ENCODE assay signal across 10 cellular contexts in the genomic region with DNA sequence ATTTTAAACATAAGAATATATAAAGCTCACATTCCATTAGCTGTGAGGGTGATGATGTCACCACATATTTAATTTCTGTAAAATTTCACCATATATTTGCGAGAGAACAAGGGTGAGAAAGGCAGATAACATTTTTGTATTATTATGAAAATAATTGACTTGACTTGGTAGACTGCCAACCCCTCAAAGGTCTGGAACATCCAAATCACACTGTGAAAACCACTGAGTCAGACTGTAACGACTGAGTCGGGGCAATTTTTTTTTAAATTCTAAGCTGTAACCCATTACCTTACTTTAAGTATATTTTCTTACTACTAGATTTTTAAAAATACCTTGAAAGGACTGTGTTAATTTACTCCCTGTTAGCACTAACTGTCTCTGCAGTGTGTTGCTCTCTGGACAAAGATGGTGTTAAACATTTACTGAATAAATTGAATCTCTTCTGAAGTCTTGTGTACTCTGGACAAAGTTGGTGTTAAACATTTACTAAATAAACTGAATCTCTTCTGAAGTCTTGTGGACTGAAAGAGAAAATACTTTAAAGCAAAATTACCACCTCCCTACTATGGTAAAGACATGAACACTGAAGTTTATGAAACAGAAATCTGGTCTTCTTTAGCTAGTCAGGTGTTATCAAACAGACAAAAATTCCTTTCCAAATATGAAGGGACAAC. TPM values are rescaled to one million over a fixed set of nuclear protein-coding genes. Genes with fewer than 3 reads are reported as not detected.
DNase-seq lines count a peak whose midpoint lies in the region; ATAC-seq, FAIRE-seq and TF ChIP-seq lines count a peak whose summit lies in the region.
"Had no signal": no experiment of that assay in that cellular context is flagged by ENCODE, and none has a peak within 500 bp of the region (broad histone marks: within the 10 kb centered on the region; RNA-seq: fewer than 3 reads in every experiment).

No MANE protein-coding gene starts in this region.

- no peak for TF ChIP-seq CTCF in chondrocyte (IDR thresholded peaks at IDR 0.05)

- no peaks in the 10 kb centered on the region for H3K36me3 Mint-ChIP-seq in chondrocyte (ENCODE audit: low read depth)
- H3K36me3 Mint-ChIP-seq: T-cell had no signal

- peaks cover 7% of the 10 kb centered on the region in 2 donors for H3K4me1 ChIP-seq in small intestine (ENCODE audit: control insufficient read depth in 2 of 2, insufficient read depth in 1 of 2, low read depth in 1 of 2, low read length in 1 of 2)

- peaks cover 59% of the 10 kb centered on the region for H3K4me1 Mint-ChIP-seq in chondrocyte (ENCODE audit: low read depth)

- no peak overlapping the region for H3K4me3 ChIP-seq in small intestine (ENCODE audit: low read depth in 1 of 2, low read length in 2 of 2)

- H3K27ac Mint-ChIP-seq in chondrocyte (ENCODE audit: unreplicated experiment): peak overlapping the region; percentile 70
- H3K27ac Mint-ChIP-seq: T-cell had no signal

- H3K4me3 Mint-ChIP-seq in chondrocyte (ENCODE audit: unreplicated experiment): no peak overlapping the region
- H3K4me3 Mint-ChIP-seq: T-cell had no signal

- H3K36me3 ChIP-seq in small intestine (ENCODE audit: control insufficient read depth in 2 of 2, insufficient read depth in 2 of 2, low read length in 2 of 2): no peaks in the 10 kb centered on the region

- no peaks in the 10 kb centered on the region for H3K27me3 Mint-ChIP-seq in chondrocyte (ENCODE audit: low read depth)
- H3K27me3 Mint-ChIP-seq: T-cell had no signal

- H3K27ac ChIP-seq in small intestine (ENCODE audit: low read depth in 1 of 2, low read length in 1 of 2): no peak overlapping the region

- WGBS in small intestine, 3 donors: 10 to 32% (median 11%) methylated on average over 3 of the region's 3 CpGs

- H3K9me3 ChIP-seq in small intestine (ENCODE audit: control insufficient read depth, low read depth): no peaks in the 10 kb centered on the region

- DNase-seq in chondrocyte (ENCODE audit: low spot score) (no peak), small intestine (peak; percentile 76), SHP77 (lab: John Stamatoyannopoulos, UW) (no peak), CD1c-positive myeloid dendritic cell (ENCODE audit: extremely low spot score) (no peak)
- DNase-seq in activated CD4-positive, alpha-beta T cell treated with anti-CD3 and anti-CD28 coated beads, Interleukin-2, amount 50 U/mL, for 4 hours: no peak
- DNase-seq: stimulated activated CD4-positive, alpha-beta T cell treated with anti-CD3 and anti-CD28 coated beads, Interleukin-4, amount 100 ng/mL, for 1 hour; T-cell had no signal

- peak; percentile 26 for FAIRE-seq in small intestine (lab: Jason Lieb, UNC)
- FAIRE-seq: urothelium cell line had no signal

- ATAC-seq in GM19463 (IDR thresholded peaks at IDR 0.05; ENCODE audit: unreplicated experiment): peak; percentile 57
- peak; percentile 53 for ATAC-seq in HG03159 (IDR thresholded peaks at IDR 0.05; ENCODE audit: unreplicated experiment)
- ATAC-seq: T-cell had no signal

- no peaks in the 10 kb centered on the region for H3K27me3 ChIP-seq in small intestine (ENCODE audit: control insufficient read depth in 2 of 2, insufficient read depth in 2 of 2, low read length in 2 of 2)

- no peaks in the 10 kb centered on the region for H3K9me3 Mint-ChIP-seq in chondrocyte (ENCODE audit: low read depth)
- H3K9me3 Mint-ChIP-seq: T-cell had no signal

RNA-seq across cellular contexts. Expression of gene PDZD8, which starts 14.1 kb away (rescaled TPM):
- total RNA-seq in chondrocyte: 34.9 to 40.5 TPM (median 36.3 TPM) in 3 replicates
- 10 to 100 TPM in 1 of 3 donors, 1 to 10 TPM in 2; 5.8 to 18.5 (median 7.3) TPM for polyA plus RNA-seq in small intestine
